ENCODE assay signal across 1 cellular context in genomic region chr9:18770509-18770908, GRCh38.
TF ChIP-seq lines count a peak whose summit lies in the region.

No MANE protein-coding gene starts in this region.

TF ChIP-seq in GM23338, 12 proteins besides CTCF, POLR2A, EP300 and RAD21 (continued from another document):
- TF ChIP-seq, protein P1, sequence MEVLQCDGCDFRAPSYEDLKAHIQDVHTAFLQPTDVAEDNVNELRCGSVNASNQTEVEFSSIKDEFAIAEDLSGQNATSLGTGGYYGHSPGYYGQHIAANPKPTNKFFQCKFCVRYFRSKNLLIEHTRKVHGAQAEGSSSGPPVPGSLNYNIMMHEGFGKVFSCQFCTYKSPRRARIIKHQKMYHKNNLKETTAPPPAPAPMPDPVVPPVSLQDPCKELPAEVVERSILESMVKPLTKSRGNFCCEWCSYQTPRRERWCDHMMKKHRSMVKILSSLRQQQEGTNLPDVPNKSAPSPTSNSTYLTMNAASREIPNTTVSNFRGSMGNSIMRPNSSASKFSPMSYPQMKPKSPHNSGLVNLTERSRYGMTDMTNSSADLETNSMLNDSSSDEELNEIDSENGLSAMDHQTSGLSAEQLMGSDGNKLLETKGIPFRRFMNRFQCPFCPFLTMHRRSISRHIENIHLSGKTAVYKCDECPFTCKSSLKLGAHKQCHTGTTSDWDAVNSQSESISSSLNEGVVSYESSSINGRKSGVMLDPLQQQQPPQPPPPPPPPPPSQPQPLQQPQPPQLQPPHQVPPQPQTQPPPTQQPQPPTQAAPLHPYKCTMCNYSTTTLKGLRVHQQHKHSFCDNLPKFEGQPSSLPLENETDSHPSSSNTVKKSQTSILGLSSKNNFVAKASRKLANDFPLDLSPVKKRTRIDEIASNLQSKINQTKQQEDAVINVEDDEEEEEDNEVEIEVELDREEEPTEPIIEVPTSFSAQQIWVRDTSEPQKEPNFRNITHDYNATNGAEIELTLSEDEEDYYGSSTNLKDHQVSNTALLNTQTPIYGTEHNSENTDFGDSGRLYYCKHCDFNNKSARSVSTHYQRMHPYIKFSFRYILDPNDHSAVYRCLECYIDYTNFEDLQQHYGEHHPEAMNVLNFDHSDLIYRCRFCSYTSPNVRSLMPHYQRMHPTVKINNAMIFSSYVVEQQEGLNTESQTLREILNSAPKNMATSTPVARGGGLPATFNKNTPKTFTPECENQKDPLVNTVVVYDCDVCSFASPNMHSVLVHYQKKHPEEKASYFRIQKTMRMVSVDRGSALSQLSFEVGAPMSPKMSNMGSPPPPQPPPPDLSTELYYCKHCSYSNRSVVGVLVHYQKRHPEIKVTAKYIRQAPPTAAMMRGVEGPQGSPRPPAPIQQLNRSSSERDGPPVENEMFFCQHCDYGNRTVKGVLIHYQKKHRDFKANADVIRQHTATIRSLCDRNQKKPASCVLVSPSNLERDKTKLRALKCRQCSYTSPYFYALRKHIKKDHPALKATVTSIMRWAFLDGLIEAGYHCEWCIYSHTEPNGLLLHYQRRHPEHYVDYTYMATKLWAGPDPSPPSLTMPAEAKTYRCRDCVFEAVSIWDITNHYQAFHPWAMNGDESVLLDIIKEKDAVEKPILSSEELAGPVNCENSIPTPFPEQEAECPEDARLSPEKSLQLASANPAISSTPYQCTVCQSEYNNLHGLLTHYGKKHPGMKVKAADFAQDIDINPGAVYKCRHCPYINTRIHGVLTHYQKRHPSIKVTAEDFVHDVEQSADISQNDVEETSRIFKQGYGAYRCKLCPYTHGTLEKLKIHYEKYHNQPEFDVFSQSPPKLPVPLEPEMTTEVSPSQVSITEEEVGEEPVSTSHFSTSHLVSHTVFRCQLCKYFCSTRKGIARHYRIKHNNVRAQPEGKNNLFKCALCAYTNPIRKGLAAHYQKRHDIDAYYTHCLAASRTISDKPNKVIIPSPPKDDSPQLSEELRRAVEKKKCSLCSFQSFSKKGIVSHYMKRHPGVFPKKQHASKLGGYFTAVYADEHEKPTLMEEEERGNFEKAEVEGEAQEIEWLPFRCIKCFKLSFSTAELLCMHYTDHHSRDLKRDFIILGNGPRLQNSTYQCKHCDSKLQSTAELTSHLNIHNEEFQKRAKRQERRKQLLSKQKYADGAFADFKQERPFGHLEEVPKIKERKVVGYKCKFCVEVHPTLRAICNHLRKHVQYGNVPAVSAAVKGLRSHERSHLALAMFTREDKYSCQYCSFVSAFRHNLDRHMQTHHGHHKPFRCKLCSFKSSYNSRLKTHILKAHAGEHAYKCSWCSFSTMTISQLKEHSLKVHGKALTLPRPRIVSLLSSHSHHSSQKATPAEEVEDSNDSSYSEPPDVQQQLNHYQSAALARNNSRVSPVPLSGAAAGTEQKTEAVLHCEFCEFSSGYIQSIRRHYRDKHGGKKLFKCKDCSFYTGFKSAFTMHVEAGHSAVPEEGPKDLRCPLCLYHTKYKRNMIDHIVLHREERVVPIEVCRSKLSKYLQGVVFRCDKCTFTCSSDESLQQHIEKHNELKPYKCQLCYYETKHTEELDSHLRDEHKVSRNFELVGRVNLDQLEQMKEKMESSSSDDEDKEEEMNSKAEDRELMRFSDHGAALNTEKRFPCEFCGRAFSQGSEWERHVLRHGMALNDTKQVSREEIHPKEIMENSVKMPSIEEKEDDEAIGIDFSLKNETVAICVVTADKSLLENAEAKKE (CRISPR knock-in tag; IDR thresholded peaks at IDR 0.05), result no peak
- TF ChIP-seq ZNF114 (CRISPR knock-in tag; IDR thresholded peaks at IDR 0.05), result no peak
